ENCODE assay signal across 8 cellular contexts in genomic region chr17:12180644-12181261, GRCh38.
DNase-seq lines count a peak whose midpoint lies in the region; ATAC-seq, FAIRE-seq and TF ChIP-seq lines count a peak whose summit lies in the region.

No MANE protein-coding gene starts in this region.

- TF ChIP-seq RAD21 in GM12878 (IDR thresholded peaks at IDR 0.05; ENCODE audit: insufficient read depth, low read depth, low read length) = peak; percentile 88

- TF ChIP-seq POLR2A in GM12878 (IDR thresholded peaks at IDR 0.05; ENCODE audit: low read depth, low read length) = no peak

- intact Hi-C loops in GM12878 (cut with micrococcal nuclease; ENCODE audit: unreplicated experiment) = loop anchor here (1.0 to 5.0 kb wide), 5 partner anchors 77 to 850 kb away; no protein-coding TSS in a partner anchor

- 6% methylated on average over 7 of the region's 7 CpGs for WGBS in GM12878 (ENCODE audit: insufficient coverage, insufficient replicate concordance, low lambda C conversion rate, missing lambda C conversion rate)

- no TSS peak for BruUV-seq in GM12878 (replicated peaks; lab: Mats Ljungman, UMichigan)

- TF ChIP-seq EP300 in GM12878 (IDR thresholded peaks at IDR 0.05; ENCODE audit: borderline replicate concordance in 1 of 2, control insufficient read depth in 1 of 2, low read depth in 2 of 2, low read length in 2 of 2) = no peak

- H3K4me2 ChIP-seq in GM12878 (ENCODE audit: control insufficient read depth, insufficient read depth) = no peak overlapping the region

- H3K4me3 ChIP-seq in GM06990 (replicated peaks; ENCODE audit: low read depth, low read length) = no peak overlapping the region
- no peak overlapping the region for H3K4me3 ChIP-seq in GM12878
- H3K4me3 ChIP-seq in stomach smooth muscle (ENCODE audit: low read length in 2 of 2) = peak overlapping the region in 1 of 2 donors; percentile 29

- FAIRE-seq in GM12878 (lab: Jason Lieb, UNC) = peak; percentile 66

- H3K4me1 ChIP-seq in GM12878 (ENCODE audit: control insufficient read depth, insufficient read depth, low read length) (no peaks in the 10 kb centered on the region), stomach smooth muscle (ENCODE audit: control insufficient read depth, insufficient read depth, low read length) (peaks cover 5% of the 10 kb centered on the region)

- H3K27ac ChIP-seq in GM12878 (ENCODE audit: control insufficient read depth, insufficient read depth) (no peak overlapping the region), stomach smooth muscle (ENCODE audit: low read length) (peak overlapping the region; percentile 37)

- H3K27me3 ChIP-seq in GM06990 (replicated peaks; ENCODE audit: control insufficient read depth, insufficient read depth, low read length) = no peaks in the 10 kb centered on the region
- H3K27me3 ChIP-seq in GM12878 (replicated peaks in 1 of 2; ENCODE audit: control insufficient read depth in 2 of 2, insufficient read depth in 2 of 2, low read length in 1 of 2) = no peaks in the 10 kb centered on the region
- no peaks in the 10 kb centered on the region for H3K27me3 ChIP-seq in stomach smooth muscle (ENCODE audit: control insufficient read depth in 1 of 2, insufficient read depth in 2 of 2, low read length in 2 of 2)

- SMC1A ChIA-PET in GM12878 (lab: Charles Lee; ENCODE audit: uncharacterized antibody, unreplicated experiment) = interaction anchor here (1.6 to 3.1 kb wide), 2 partner anchors 559 to 562 kb away, joined by 5 to 14 read pairs; no protein-coding TSS in a partner anchor

- no peaks in the 10 kb centered on the region for H4K20me1 ChIP-seq in GM12878 (ENCODE audit: control insufficient read depth, insufficient read depth)

- no peak overlapping the region for H3K9ac ChIP-seq in GM12878 (ENCODE audit: control insufficient read depth, insufficient read depth, low read length)
- no peak overlapping the region for H3K9ac ChIP-seq in stomach smooth muscle (ENCODE audit: low read length in 2 of 2)

- H3K9me3 ChIP-seq in GM12878 (replicated peaks; ENCODE audit: control insufficient read depth, insufficient read depth, low read length) (no peaks in the 10 kb centered on the region), stomach smooth muscle (ENCODE audit: control insufficient read depth in 2 of 2, low read length in 2 of 2) (no peaks in the 10 kb centered on the region)

- RAD21 ChIA-PET in GM12878 (lab: Charles Lee; ENCODE audit: unreplicated experiment) = interaction anchor here (0.9 to 1.6 kb wide), 2 partner anchors 561 to 851 kb away, joined by 3 to 6 read pairs; no protein-coding TSS in a partner anchor

- POLR2A ChIA-PET in GM12878 (lab: Charles Lee) = no interaction called here

- TF ChIP-seq CTCF in GM06990 (IDR thresholded peaks at IDR 0.05; ENCODE audit: insufficient read depth, low read length, poor library complexity, severe bottlenecking) (peak; percentile 78), GM12878 (IDR thresholded peaks at IDR 0.05 in 2 of 3, conservative IDR thresholded peaks at IDR 0.05 in 1 of 3; ENCODE audit: control insufficient read depth in 2 of 3, extremely low read depth in 1 of 3, insufficient read depth in 1 of 3, low read depth in 3 of 3, low read length in 3 of 3) (peak; percentile 58 to 81 (median 74); a peak in 5 of 6 replicates)

- CTCF ChIA-PET in GM12878 (lab: Yijun Ruan, JAX) = interaction anchor here (0.9 to 2.2 kb wide), 13 partner anchors 9 to 849 kb away, joined by 3 to 12 read pairs (median 4); no protein-coding TSS in a partner anchor

- no peaks in the 10 kb centered on the region for H3K79me2 ChIP-seq in GM12878 (ENCODE audit: control insufficient read depth, insufficient read depth, low read length)

- H3K36me3 ChIP-seq in GM06990 (ENCODE audit: control insufficient read depth, insufficient read depth, low read length) (no peaks in the 10 kb centered on the region), GM12878 (ENCODE audit: control insufficient read depth in 2 of 2, insufficient read depth in 2 of 2, low read length in 1 of 2) (no peaks in the 10 kb centered on the region), stomach smooth muscle (ENCODE audit: control insufficient read depth in 2 of 2, insufficient read depth in 2 of 2, low read length in 2 of 2) (no peaks in the 10 kb centered on the region)

- DNase-seq in ACHN (peak; percentile 53), GM06990 (ENCODE audit: extremely low read depth, insufficient read length) (no peak), NCI-H226 (peak; percentile 6), GM12878 (ENCODE audit: low read depth, low spot score) (peak; percentile 0), inferior parietal cortex (ENCODE audit: extremely low spot score) (peak; percentile 84)

- ATAC-seq in GM12878 = peak; percentile 68
- no peak for ATAC-seq in HG02623 (IDR thresholded peaks at IDR 0.05; ENCODE audit: unreplicated experiment)
- no peak for ATAC-seq in GM21825 (IDR thresholded peaks at IDR 0.05; ENCODE audit: unreplicated experiment)

- in situ Hi-C loops in ACHN (cut with HindIII; ENCODE audit: low pct_ligation_motif_present, low pct_unique_long_range_greater_than_20kb, low sequenced_read_pairs) = no loop called here
- in situ Hi-C loops in GM12878 (cut with MboI) = no loop called here

- H2AFZ ChIP-seq in GM12878 (ENCODE audit: control insufficient read depth, low read depth, low read length) = no peak overlapping the region

TF ChIP-seq in GM12878, 131 proteins besides CTCF, POLR2A, EP300 and RAD21:
- no peak for TF ChIP-seq GATAD2B (conservative IDR thresholded peaks at IDR 0.05; ENCODE audit: low read depth)
- TF ChIP-seq HDAC6 (IDR thresholded peaks at IDR 0.05; ENCODE audit: unreplicated experiment) = no peak
- TF ChIP-seq SMC3 (IDR thresholded peaks at IDR 0.05; ENCODE audit: borderline replicate concordance, low read length) = peak; percentile 77; the same call in 1 of the 2 replicates
